ENCODE assay signal across 1 cellular context in the genomic region with DNA sequence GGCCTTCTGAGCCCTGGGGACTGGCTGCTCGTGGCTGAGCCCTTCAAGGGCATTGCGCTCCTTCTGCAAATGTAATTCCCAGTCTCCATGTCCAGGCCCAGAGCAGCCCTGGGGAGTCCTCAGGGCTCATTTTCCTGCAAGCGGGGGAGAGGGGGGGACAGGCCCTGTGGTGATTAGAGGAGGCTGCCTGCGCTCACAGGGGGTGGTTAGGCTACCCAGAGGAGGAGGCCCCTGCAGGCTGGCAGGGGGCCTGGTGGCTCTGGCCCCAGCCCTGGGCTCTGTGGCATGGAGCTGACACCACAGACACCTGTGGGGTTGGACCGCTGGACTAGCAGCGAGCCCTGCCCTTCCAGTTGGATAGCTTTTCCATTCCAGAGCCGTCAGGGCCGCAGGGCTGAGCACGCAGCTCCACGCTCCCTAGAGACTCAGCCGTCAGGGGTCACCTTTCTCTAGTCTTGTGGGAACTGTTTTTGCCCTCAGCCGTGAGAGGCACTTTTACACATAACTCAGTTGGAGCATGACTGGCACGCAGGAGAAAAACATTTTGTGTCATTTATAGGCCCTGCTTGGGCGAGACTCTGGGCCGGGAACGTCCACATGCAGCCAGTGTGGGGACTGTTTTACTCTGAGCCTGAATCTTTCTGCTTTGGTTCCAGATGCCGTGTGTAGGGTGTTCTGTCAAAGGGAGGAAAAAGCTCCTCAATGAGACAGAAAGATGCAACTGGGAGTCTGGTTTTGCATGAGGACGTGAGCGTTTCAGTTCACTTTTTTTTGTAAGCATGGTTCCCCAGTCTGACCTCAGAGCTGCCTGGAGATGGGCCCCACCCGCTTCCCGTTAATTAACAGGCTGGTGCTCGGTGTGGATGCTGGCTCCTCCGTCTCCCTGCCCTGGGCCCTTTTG.
TF ChIP-seq lines count a peak whose summit lies in the region.

No MANE protein-coding gene starts in this region.

TF ChIP-seq in GM23338, 12 proteins besides CTCF, POLR2A, EP300 and RAD21:
- TF ChIP-seq ZNF462 (CRISPR knock-in tag; IDR thresholded peaks at IDR 0.05) (no peak), CREB1 (CRISPR knock-in tag; IDR thresholded peaks at IDR 0.05; ENCODE audit: low read depth) (no peak), REST (IDR thresholded peaks at IDR 0.05; ENCODE audit: unreplicated experiment) (no peak), JUNB (IDR thresholded peaks at IDR 0.05; ENCODE audit: unreplicated experiment) (no peak), EZH2phosphoT487 (IDR thresholded peaks at IDR 0.05; ENCODE audit: unreplicated experiment) (no peak)
TF ChIP-seq in GM23338: peak in this region for 0.
